11 cellular contexts compared by ENCODE assay signal in genomic region chr15:48493084-48493762, GRCh38.
DNase-seq lines count a peak whose midpoint lies in the region; ATAC-seq and TF ChIP-seq lines count a peak whose summit lies in the region.
"Had no signal": no experiment of that assay in that cellular context is flagged by ENCODE, and none has a peak within 500 bp of the region (broad histone marks: within the 10 kb centered on the region; RNA-seq: fewer than 3 reads in every experiment).

No MANE protein-coding gene starts in this region.

- DNase-seq in HCT116 (ENCODE audit: low read depth, low spot score) = no peak
- DNase-seq in brain microvascular endothelial cell = peak; percentile 82
- DNase-seq in right atrium auricular region (ENCODE audit: low spot score) = no peak
- no peak for DNase-seq in NCI-H446 treated with DMSO at 0.1 percent for 48 hours (lab: John Stamatoyannopoulos, UW)
- no peak for DNase-seq in islet precursor cell
- no peak for DNase-seq in NCI-H446 (lab: John Stamatoyannopoulos, UW)
- DNase-seq in naive thymus-derived CD4-positive, alpha-beta T cell = no peak
- DNase-seq: DMS53, immature natural killer cell, right lobe of liver had no signal

- H3K27me3 ChIP-seq in HCT116 (ENCODE audit: insufficient read depth, low read length) (no peaks in the 10 kb centered on the region), brain microvascular endothelial cell (replicated peaks) (no peaks in the 10 kb centered on the region), right atrium auricular region (no peaks in the 10 kb centered on the region), subcutaneous abdominal adipose tissue (ENCODE audit: control insufficient read depth in 5 of 5, insufficient read depth in 4 of 5, low read length in 5 of 5) (no peaks in the 10 kb centered on the region)
- H3K27me3 ChIP-seq in naive thymus-derived CD4-positive, alpha-beta T cell (ENCODE audit: control insufficient read depth in 2 of 2, insufficient read depth in 2 of 2, low read length in 2 of 2) = no peaks in the 10 kb centered on the region
- H3K27me3 ChIP-seq: right lobe of liver had no signal

- no peaks in the 10 kb centered on the region for H3K9me3 ChIP-seq in HCT116 (ENCODE audit: control insufficient read depth in 1 of 2, insufficient read depth in 1 of 2, low read depth in 1 of 2, low read length in 2 of 2)
- no peaks in the 10 kb centered on the region for H3K9me3 ChIP-seq in right atrium auricular region
- H3K9me3 ChIP-seq in subcutaneous abdominal adipose tissue (ENCODE audit: control insufficient read depth in 5 of 5, low read length in 5 of 5) = no peaks in the 10 kb centered on the region
- H3K9me3 ChIP-seq in naive thymus-derived CD4-positive, alpha-beta T cell (ENCODE audit: control insufficient read depth in 2 of 3, low read length in 3 of 3) = no peaks in the 10 kb centered on the region
- H3K9me3 ChIP-seq: right lobe of liver had no signal

- no TSS peak for BruUV-seq in HCT116 (replicated peaks; lab: Mats Ljungman, UMichigan)

- CTCF ChIA-PET in HCT116 (lab: Charles Lee) = interaction anchor here (2.1 kb wide), 1 partner anchor 15 kb away, joined by 8 read pairs; no protein-coding TSS in a partner anchor
- CTCF ChIA-PET in naive thymus-derived CD4-positive, alpha-beta T cell (lab: Charles Lee) = no interaction called here

- H3K36me3 ChIP-seq in HCT116 (ENCODE audit: control insufficient read depth in 1 of 2, insufficient read depth in 2 of 2, low read length in 2 of 2) (no peaks in the 10 kb centered on the region), brain microvascular endothelial cell (replicated peaks) (peaks cover 69% of the 10 kb centered on the region), right atrium auricular region (peaks cover 66% of the 10 kb centered on the region), subcutaneous abdominal adipose tissue (ENCODE audit: control insufficient read depth in 5 of 5, insufficient read depth in 5 of 5, low read length in 5 of 5) (peaks cover 49 to 76% (median 67%) of the 10 kb centered on the region in 5 donors)
- no peaks in the 10 kb centered on the region for H3K36me3 ChIP-seq in naive thymus-derived CD4-positive, alpha-beta T cell (ENCODE audit: control insufficient read depth in 2 of 3, insufficient read depth in 3 of 3, low read length in 3 of 3)
- H3K36me3 ChIP-seq: right lobe of liver had no signal

- no peak overlapping the region for H2AFZ ChIP-seq in HCT116 (ENCODE audit: low read depth, low read length, poor library complexity, severe bottlenecking)

- TF ChIP-seq CTCF in HCT116 (IDR thresholded peaks at IDR 0.05 in 2 of 3, conservative IDR thresholded peaks at IDR 0.05 in 1 of 3; ENCODE audit: borderline replicate concordance in 1 of 3, insufficient read depth in 1 of 3, low read depth in 2 of 3, low read length in 2 of 3) (no peak), brain microvascular endothelial cell (IDR thresholded peaks at IDR 0.05; ENCODE audit: low read depth, low read length, missing control alignments) (no peak), right atrium auricular region (IDR thresholded peaks at IDR 0.05) (no peak)

- H3K9ac ChIP-seq in HCT116 (ENCODE audit: low read length) (no peak overlapping the region), subcutaneous abdominal adipose tissue (ENCODE audit: low read length in 5 of 5) (no peak overlapping the region)

- H3K27ac Mint-ChIP-seq in naive thymus-derived CD4-positive, alpha-beta T cell = no peak overlapping the region
- H3K27ac Mint-ChIP-seq: immature natural killer cell had no signal

- H3K4me2 ChIP-seq in HCT116 (ENCODE audit: low read length) = peak overlapping the region; percentile 25; the same call in 1 of the 2 replicates

- no peak for ATAC-seq in HCT116
- ATAC-seq in naive thymus-derived CD4-positive, alpha-beta T cell = no peak
- ATAC-seq: right lobe of liver had no signal

- peaks cover 0 to 8% of the 10 kb centered on the region in 2 experiments; a peak in 2 of 4 replicates for H3K4me1 ChIP-seq in HCT116 (ENCODE audit: control insufficient read depth in 1 of 2, insufficient read depth in 2 of 2, low read length in 2 of 2)
- no peaks in the 10 kb centered on the region for H3K4me1 ChIP-seq in right atrium auricular region
- peaks cover 0 to 4% (median 0%) of the 10 kb centered on the region in 5 donors for H3K4me1 ChIP-seq in subcutaneous abdominal adipose tissue (ENCODE audit: control insufficient read depth in 5 of 5, insufficient read depth in 5 of 5, low read length in 5 of 5)
- H3K4me1 ChIP-seq in naive thymus-derived CD4-positive, alpha-beta T cell (ENCODE audit: control insufficient read depth in 2 of 2, insufficient read depth in 2 of 2, low read length in 2 of 2) = no peaks in the 10 kb centered on the region
- H3K4me1 ChIP-seq: right lobe of liver had no signal

- H3K27me3 Mint-ChIP-seq in naive thymus-derived CD4-positive, alpha-beta T cell = no peaks in the 10 kb centered on the region

- RAD21 ChIA-PET in HCT116 (lab: Charles Lee; ENCODE audit: low non-redundant PET in 1 of 2, low total read pairs in 2 of 2, uncharacterized antibody in 2 of 2, unreplicated experiment in 2 of 2) = no interaction called here

- no peaks in the 10 kb centered on the region for H3K36me3 Mint-ChIP-seq in naive thymus-derived CD4-positive, alpha-beta T cell
- H3K36me3 Mint-ChIP-seq: immature natural killer cell had no signal

- no peaks in the 10 kb centered on the region for H3K79me2 ChIP-seq in HCT116 (ENCODE audit: insufficient read depth, low read length)

- intact Hi-C loops in HCT116 (cut with micrococcal nuclease) = no loop called here
- intact Hi-C loops in naive thymus-derived CD4-positive, alpha-beta T cell (cut with micrococcal nuclease) = no loop called here

- no peaks in the 10 kb centered on the region for H3K9me2 ChIP-seq in HCT116 (ENCODE audit: insufficient read depth)

- no peak overlapping the region for H3K27ac ChIP-seq in HCT116 (ENCODE audit: low read depth, low read length)
- peak overlapping the region; percentile 87 for H3K27ac ChIP-seq in brain microvascular endothelial cell
- H3K27ac ChIP-seq in right atrium auricular region = peak overlapping the region; percentile 41 to 44
- H3K27ac ChIP-seq in subcutaneous abdominal adipose tissue (ENCODE audit: low read depth, low read length) = peak overlapping the region; percentile 47
- H3K27ac ChIP-seq in naive thymus-derived CD4-positive, alpha-beta T cell (ENCODE audit: low read depth, low read length) = no peak overlapping the region
- H3K27ac ChIP-seq: right lobe of liver had no signal

- no peak overlapping the region for H3K4me3 ChIP-seq in HCT116 (replicated peaks in 1 of 2; ENCODE audit: low read depth in 1 of 2, low read length in 2 of 2)
- H3K4me3 ChIP-seq in brain microvascular endothelial cell (ENCODE audit: low read depth, low read length) = no peak overlapping the region
- no peak overlapping the region for H3K4me3 ChIP-seq in right atrium auricular region
- no peak overlapping the region for H3K4me3 ChIP-seq in subcutaneous abdominal adipose tissue (ENCODE audit: low read depth in 1 of 5, low read length in 5 of 5)
- no peak overlapping the region for H3K4me3 ChIP-seq in naive thymus-derived CD4-positive, alpha-beta T cell (ENCODE audit: low read length)
- H3K4me3 ChIP-seq: right lobe of liver had no signal

- no peak for TF ChIP-seq POLR2A in HCT116 (IDR thresholded peaks at IDR 0.05; ENCODE audit: borderline replicate concordance, extremely low read depth, insufficient read depth, insufficient read length)

- H4K20me1 ChIP-seq in HCT116 (ENCODE audit: insufficient read depth) = no peaks in the 10 kb centered on the region

- in situ Hi-C loops in brain microvascular endothelial cell (cut with HindIII; ENCODE audit: low pct_ligation_motif_present, low sequenced_read_pairs) = no loop called here

- TF ChIP-seq RAD21 in HCT116 (IDR thresholded peaks at IDR 0.05; ENCODE audit: low read depth) = no peak

- no peaks in the 10 kb centered on the region for H3K4me1 Mint-ChIP-seq in naive thymus-derived CD4-positive, alpha-beta T cell
- H3K4me1 Mint-ChIP-seq: immature natural killer cell had no signal

- POLR2A ChIA-PET in HCT116 (lab: Charles Lee) = no interaction called here
- POLR2A ChIA-PET in naive thymus-derived CD4-positive, alpha-beta T cell (lab: Charles Lee) = no interaction called here

- H3K4me3 Mint-ChIP-seq in naive thymus-derived CD4-positive, alpha-beta T cell = no peak overlapping the region
- H3K4me3 Mint-ChIP-seq: immature natural killer cell had no signal

- no peaks in the 10 kb centered on the region for H3K9me3 Mint-ChIP-seq in naive thymus-derived CD4-positive, alpha-beta T cell
- H3K9me3 Mint-ChIP-seq: immature natural killer cell had no signal

TF ChIP-seq in HCT116, 20 proteins besides CTCF, POLR2A, EP300 and RAD21:
- TF ChIP-seq ZNF274 (IDR thresholded peaks at IDR 0.05; ENCODE audit: low read depth, low read length) (no peak), JUND (IDR thresholded peaks at IDR 0.05) (no peak), SIN3A (IDR thresholded peaks at IDR 0.05; ENCODE audit: low read depth) (no peak), FOSL1 (IDR thresholded peaks at IDR 0.05; ENCODE audit: low read depth) (no peak)

Comparison
In these comparisons a context has a peak if more than half of its experiments do, and no peak if none do; other contexts are left out.
1. H3K27ac ChIP-seq: peak in brain microvascular endothelial cell (single experiment), right atrium auricular region (2 of 2) and subcutaneous abdominal adipose tissue (single experiment); none in HCT116 (single experiment) and naive thymus-derived CD4-positive, alpha-beta T cell (single experiment).